18 cellular contexts compared by ENCODE assay signal in genomic region chr10:28997736-28998135, GRCh38.
"Had no signal": no experiment of that assay in that cellular context is flagged by ENCODE, and none has a peak within 500 bp of the region (broad histone marks: within the 10 kb centered on the region; RNA-seq: fewer than 3 reads in every experiment).

No MANE protein-coding gene starts in this region.

- H3K36me3 Mint-ChIP-seq: naive thymus-derived CD4-positive, alpha-beta T cell; T-cell had no signal

- H3K9me3 Mint-ChIP-seq: activated naive CD4-positive, alpha-beta T cell treated with anti-CD3 and anti-CD28 coated beads for 36 hours; activated naive CD8-positive, alpha-beta T cell treated with anti-CD3 and anti-CD28 coated beads, Interleukin-2, amount 50 U/mL, for 24 hours; activated T-helper 17 cell treated with anti-CD3 and anti-CD28 coated beads, Interleukin-2, amount 50 U/mL, for 72 hours; stimulated activated naive CD8-positive, alpha-beta T cell treated with anti-CD3 and anti-CD28 coated beads, Interleukin-15, Interleukin-2, amounts not matched to agents 100 ng/mL and 50 ng/mL, for 24 hours; T-cell had no signal

- H3K27ac ChIP-seq: cardiac muscle cell, colonic mucosa, parathyroid adenoma, suprapubic skin had no signal

- H3K36me3 ChIP-seq: cardiac muscle cell, colonic mucosa, suprapubic skin had no signal

- H3K4me1 ChIP-seq: colonic mucosa, parathyroid adenoma, suprapubic skin had no signal

- H3K9me3 ChIP-seq: colonic mucosa, SK-N-SH, suprapubic skin had no signal

- H3K27me3 Mint-ChIP-seq: activated naive CD8-positive, alpha-beta T cell treated with anti-CD3 and anti-CD28 coated beads, Interleukin-2, amount 50 U/mL, for 24 hours; stimulated activated naive CD8-positive, alpha-beta T cell treated with anti-CD3 and anti-CD28 coated beads, Interleukin-15, Interleukin-2, amounts not matched to agents 100 ng/mL and 50 ng/mL, for 24 hours had no signal

- H3K27me3 ChIP-seq: cardiac muscle cell, colonic mucosa, suprapubic skin had no signal

- DNase-seq: activated CD4-positive, alpha-beta T cell treated with anti-CD3 and anti-CD28 coated beads, Interleukin-2, amount 50 U/mL, for 4 hours; activated CD4-positive, CD25-positive, alpha-beta regulatory T cell treated with anti-CD3 and anti-CD28 coated beads, Interleukin-2, amount 50 U/mL, for 72 hours; activated naive CD4-positive, alpha-beta T cell treated with anti-CD3 and anti-CD28 coated beads for 36 hours; activated naive CD8-positive, alpha-beta T cell treated with anti-CD3 and anti-CD28 coated beads, Interleukin-2, amount 50 U/mL, for 24 hours; colonic mucosa; foreskin fibroblast; glutamatergic neuron; mammary epithelial cell; naive thymus-derived CD4-positive, alpha-beta T cell; SK-N-SH; small intestine; T-cell; T1000 had no signal

- H3K4me3 Mint-ChIP-seq: activated naive CD4-positive, alpha-beta T cell treated with anti-CD3 and anti-CD28 coated beads for 36 hours; activated naive CD8-positive, alpha-beta T cell treated with anti-CD3 and anti-CD28 coated beads, Interleukin-2, amount 50 U/mL, for 24 hours; activated T-helper 17 cell treated with anti-CD3 and anti-CD28 coated beads, Interleukin-2, amount 50 U/mL, for 72 hours; naive thymus-derived CD4-positive, alpha-beta T cell; stimulated activated naive CD8-positive, alpha-beta T cell treated with anti-CD3 and anti-CD28 coated beads, Interleukin-15, Interleukin-2, amounts not matched to agents 100 ng/mL and 50 ng/mL, for 24 hours; T-cell had no signal

- H3K4me3 ChIP-seq: cardiac muscle cell, colonic mucosa, suprapubic skin had no signal

- H3K27ac Mint-ChIP-seq: activated naive CD4-positive, alpha-beta T cell treated with anti-CD3 and anti-CD28 coated beads for 36 hours; activated naive CD8-positive, alpha-beta T cell treated with anti-CD3 and anti-CD28 coated beads, Interleukin-2, amount 50 U/mL, for 24 hours; activated T-helper 17 cell treated with anti-CD3 and anti-CD28 coated beads, Interleukin-2, amount 50 U/mL, for 72 hours; naive thymus-derived CD4-positive, alpha-beta T cell; stimulated activated naive CD8-positive, alpha-beta T cell treated with anti-CD3 and anti-CD28 coated beads, Interleukin-15, Interleukin-2, amounts not matched to agents 100 ng/mL and 50 ng/mL, for 24 hours; T-cell had no signal

- H3K4me1 Mint-ChIP-seq: activated naive CD8-positive, alpha-beta T cell treated with anti-CD3 and anti-CD28 coated beads, Interleukin-2, amount 50 U/mL, for 24 hours; activated T-helper 17 cell treated with anti-CD3 and anti-CD28 coated beads, Interleukin-2, amount 50 U/mL, for 72 hours; naive thymus-derived CD4-positive, alpha-beta T cell; T-cell had no signal

- ATAC-seq: activated naive CD8-positive, alpha-beta T cell treated with anti-CD3 and anti-CD28 coated beads, Interleukin-2, amount 50 U/mL, for 24 hours; activated T-helper 17 cell treated with anti-CD3 and anti-CD28 coated beads, Interleukin-2, amount 50 U/mL, for 72 hours; naive thymus-derived CD4-positive, alpha-beta T cell; T-cell had no signal
